ENCODE assay signal across 9 cellular contexts in the genomic region with DNA sequence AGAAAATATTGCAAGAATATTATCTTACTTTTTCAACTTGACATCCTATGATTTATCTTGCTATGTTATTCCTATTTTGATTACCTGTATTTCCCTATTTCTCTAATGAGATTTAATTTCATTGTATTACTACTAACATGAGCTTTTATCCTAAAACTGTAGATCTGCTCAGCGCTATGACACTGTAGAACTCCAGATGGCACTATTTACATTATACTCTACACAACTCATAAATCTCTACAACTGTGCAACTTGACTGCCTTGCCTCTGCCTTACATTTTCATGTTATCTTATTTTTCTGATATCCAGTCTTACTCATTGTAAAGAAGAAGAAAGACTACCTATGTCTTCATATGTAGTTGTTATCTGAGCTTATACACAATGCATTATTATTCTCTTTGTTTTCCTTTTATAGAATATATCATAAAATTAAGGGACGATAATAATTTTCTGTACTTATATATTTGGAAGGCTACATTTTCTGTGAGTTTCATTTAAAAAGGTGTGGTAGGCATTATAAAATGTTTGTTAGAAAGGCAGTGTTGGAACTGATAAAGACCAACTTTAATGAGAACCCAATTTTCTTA. TPM values are rescaled to one million over a fixed set of nuclear protein-coding genes. Genes with fewer than 3 reads are reported as not detected.
DNase-seq lines count a peak whose midpoint lies in the region; ATAC-seq and TF ChIP-seq lines count a peak whose summit lies in the region.
"Had no signal": no experiment of that assay in that cellular context is flagged by ENCODE, and none has a peak within 500 bp of the region (broad histone marks: within the 10 kb centered on the region; RNA-seq: fewer than 3 reads in every experiment).

No MANE protein-coding gene starts in this region.

- H3K4me3 ChIP-seq in fibroblast of the aortic adventitia (ENCODE audit: low read depth, low read length) = no peak overlapping the region

- H3K36me3 Mint-ChIP-seq in activated CD8-positive, alpha-beta memory T cell treated with anti-CD3 and anti-CD28 coated beads, Interleukin-2, amount 10 ng/mL, durations not matched to agents 7 days and 5 days = peaks cover 27% of the 10 kb centered on the region

- ATAC-seq in activated CD8-positive, alpha-beta memory T cell treated with anti-CD3 and anti-CD28 coated beads, Interleukin-2, amount 10 ng/mL, durations not matched to agents 7 days and 5 days = peak; percentile 64
- peak; percentile 54 for ATAC-seq in HG03571 (IDR thresholded peaks at IDR 0.05; ENCODE audit: unreplicated experiment)

- H3K27ac Mint-ChIP-seq in activated CD8-positive, alpha-beta memory T cell treated with anti-CD3 and anti-CD28 coated beads, Interleukin-2, amount 10 ng/mL, durations not matched to agents 7 days and 5 days = no peak overlapping the region
- H3K27ac Mint-ChIP-seq: activated T-cell treated with anti-CD3 and anti-CD28 coated beads, Interleukin-2, amount 50 U/mL, for 72 hours had no signal

- H3K27me3 Mint-ChIP-seq in activated CD8-positive, alpha-beta memory T cell treated with anti-CD3 and anti-CD28 coated beads, Interleukin-2, amount 10 ng/mL, durations not matched to agents 7 days and 5 days = no peaks in the 10 kb centered on the region

- H3K4me1 Mint-ChIP-seq in activated CD8-positive, alpha-beta memory T cell treated with anti-CD3 and anti-CD28 coated beads, Interleukin-2, amount 10 ng/mL, durations not matched to agents 7 days and 5 days = peaks cover 10% of the 10 kb centered on the region

- H3K9me3 Mint-ChIP-seq in activated CD8-positive, alpha-beta memory T cell treated with anti-CD3 and anti-CD28 coated beads, Interleukin-2, amount 10 ng/mL, durations not matched to agents 7 days and 5 days (ENCODE audit: low read depth) = no peaks in the 10 kb centered on the region
- H3K9me3 Mint-ChIP-seq: activated T-cell treated with anti-CD3 and anti-CD28 coated beads, Interleukin-2, amount 50 U/mL, for 72 hours had no signal

- peak; percentile 57 for TF ChIP-seq CTCF in fibroblast of the aortic adventitia (IDR thresholded peaks at IDR 0.05; ENCODE audit: insufficient read depth, low read length)

- no peak for DNase-seq in activated CD8-positive, alpha-beta memory T cell treated with anti-CD3 and anti-CD28 coated beads, Interleukin-2, amount 10 ng/mL, durations not matched to agents 7 days and 5 days
- DNase-seq in activated CD8-positive, alpha-beta memory T cell treated with anti-CD3 and anti-CD28 coated beads, Interleukin-2, amount 50 U/mL, for 4 hours = no peak
- DNase-seq in RKO (ENCODE audit: low spot score) (peak; percentile 71), fibroblast of the aortic adventitia (ENCODE audit: low read depth) (peak; percentile 57), posterior cingulate gyrus (no peak), ecto neural progenitor cell (ENCODE audit: low spot score) (no peak)
- DNase-seq in stimulated activated CD4-positive, alpha-beta T cell treated with anti-CD3 and anti-CD28 coated beads, Interleukin-1b, Interleukin-23, amount 100 ng/mL, for 48 hours = no peak
- DNase-seq: activated T-cell treated with anti-CD3 and anti-CD28 coated beads, Interleukin-2, amount 50 U/mL, for 72 hours had no signal

- intact Hi-C loops in posterior cingulate gyrus (cut with DNase I) = loop anchor here (10.0 kb wide), 3 partner anchors 389 to 679 kb away; partner anchors contain the start of gene IGF1

- no peak overlapping the region for H3K4me3 Mint-ChIP-seq in activated CD8-positive, alpha-beta memory T cell treated with anti-CD3 and anti-CD28 coated beads, Interleukin-2, amount 10 ng/mL, durations not matched to agents 7 days and 5 days
- H3K4me3 Mint-ChIP-seq: activated T-cell treated with anti-CD3 and anti-CD28 coated beads, Interleukin-2, amount 50 U/mL, for 72 hours had no signal

- CTCF ChIA-PET in activated CD8-positive, alpha-beta memory T cell treated with anti-CD3 and anti-CD28 coated beads, Interleukin-2, amount 10 ng/mL, durations not matched to agents 7 days and 5 days (lab: Charles Lee) = interaction anchor here (0.6 to 1.6 kb wide), 6 partner anchors 14 to 644 kb away, joined by 3 to 4 read pairs (median 3); no protein-coding TSS in a partner anchor

RNA-seq across cellular contexts. Expression of gene NUP37, which starts 24.1 kb away (rescaled TPM):
- total RNA-seq in activated CD8-positive, alpha-beta memory T cell treated with anti-CD3 and anti-CD28 coated beads, Interleukin-2, amount 10 ng/mL, durations not matched to agents 7 days and 5 days = 10 to 100 TPM; 56.7 to 74.1 TPM
- total RNA-seq in fibroblast of the aortic adventitia (ENCODE audit: low replicate concordance) = 29.8 and 36.2 TPM in 2 replicates

RNA-seq across cellular contexts. Expression of gene PARPBP, which starts 24.2 kb away (rescaled TPM):
- 10 to 100 TPM; 27.2 to 33.5 TPM for total RNA-seq in activated CD8-positive, alpha-beta memory T cell treated with anti-CD3 and anti-CD28 coated beads, Interleukin-2, amount 10 ng/mL, durations not matched to agents 7 days and 5 days
- total RNA-seq in fibroblast of the aortic adventitia (ENCODE audit: low replicate concordance) = 4.1 and 15.8 TPM in 2 replicates

RNA-seq across cellular contexts. Expression of gene WASHC3, which starts 34.0 kb away (rescaled TPM):
- 10 to 100 TPM; 32.4 to 36.8 TPM for total RNA-seq in activated CD8-positive, alpha-beta memory T cell treated with anti-CD3 and anti-CD28 coated beads, Interleukin-2, amount 10 ng/mL, durations not matched to agents 7 days and 5 days
- total RNA-seq in fibroblast of the aortic adventitia (ENCODE audit: low replicate concordance) = 58.5 and 141 TPM in 2 replicates

Comparison
In these comparisons a context has a peak if more than half of its experiments do, and no peak if none do; other contexts are left out.
1. DNase-seq: peak in RKO (single experiment) and fibroblast of the aortic adventitia (single experiment); none in activated CD8-positive, alpha-beta memory T cell treated with anti-CD3 and anti-CD28 coated beads, Interleukin-2, amount 10 ng/mL, durations not matched to agents 7 days and 5 days (single experiment), activated CD8-positive, alpha-beta memory T cell treated with anti-CD3 and anti-CD28 coated beads, Interleukin-2, amount 50 U/mL, for 4 hours (single experiment), posterior cingulate gyrus (0 of 10), stimulated activated CD4-positive, alpha-beta T cell treated with anti-CD3 and anti-CD28 coated beads, Interleukin-1b, Interleukin-23, amount 100 ng/mL, for 48 hours (single experiment) and ecto neural progenitor cell (single experiment).